ENCODE assay signal across 14 cellular contexts in the genomic region with DNA sequence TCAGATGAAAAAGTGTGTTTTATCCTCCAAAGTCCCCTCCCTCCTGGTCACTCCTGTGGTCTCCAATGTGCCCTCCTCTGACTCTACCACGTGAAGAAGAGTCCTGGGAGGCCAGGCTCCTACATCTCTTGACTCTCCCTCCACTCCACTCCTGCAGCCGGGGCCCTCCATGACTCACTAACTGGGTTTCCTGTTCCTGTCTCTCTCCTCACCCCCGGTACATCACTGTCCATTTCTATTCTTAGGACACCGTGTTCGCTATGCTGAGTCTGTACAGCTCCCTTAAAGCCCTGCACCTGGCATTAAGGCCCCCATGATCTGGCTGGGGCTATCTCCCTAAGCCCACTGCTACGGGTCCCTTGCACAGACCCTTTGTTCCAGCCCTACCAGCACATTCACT.
DNase-seq lines count a peak whose midpoint lies in the region; ATAC-seq and TF ChIP-seq lines count a peak whose summit lies in the region.
"Had no signal": no experiment of that assay in that cellular context is flagged by ENCODE, and none has a peak within 500 bp of the region (broad histone marks: within the 10 kb centered on the region; RNA-seq: fewer than 3 reads in every experiment).

No MANE protein-coding gene starts in this region.

- H3K79me1 ChIP-seq in neuronal stem cell (ENCODE audit: low read depth, low read length): no peaks in the 10 kb centered on the region

- no peak overlapping the region for H3K4ac ChIP-seq in neuronal stem cell (ENCODE audit: low read length)

- no peak overlapping the region for H3K23ac ChIP-seq in neuronal stem cell (ENCODE audit: low read depth, low read length, poor library complexity)

- H2AK5ac ChIP-seq in neuronal stem cell (ENCODE audit: low read depth, low read length): no peak overlapping the region

- no peaks in the 10 kb centered on the region for H3K36me3 Mint-ChIP-seq in naive thymus-derived CD4-positive, alpha-beta T cell

- no peak overlapping the region for H4K91ac ChIP-seq in neuronal stem cell (ENCODE audit: low read depth, low read length, poor library complexity)

- H2BK5ac ChIP-seq in neuronal stem cell (ENCODE audit: low read length): no peak overlapping the region

- WGBS in neuronal stem cell (ENCODE audit: extremely low coverage in 2 of 2, insufficient read length in 2 of 2, insufficient replicate concordance in 1 of 2), 2 donors: no CpG with 5 or more reads among the region's 6 CpGs

- TF ChIP-seq CTCF in VCaP (conservative IDR thresholded peaks at IDR 0.05) (no peak), mucosa of descending colon (IDR thresholded peaks at IDR 0.05) (no peak)

- no peak overlapping the region for H2BK15ac ChIP-seq in neuronal stem cell (ENCODE audit: low read length)

- H3K27ac ChIP-seq in VCaP: peak overlapping the region; percentile 99; the same call in 1 of the 2 replicates
- H3K27ac ChIP-seq in naive thymus-derived CD4-positive, alpha-beta T cell (ENCODE audit: low read depth, low read length): no peak overlapping the region
- no peak overlapping the region for H3K27ac ChIP-seq in neuronal stem cell (replicated peaks; ENCODE audit: low read length)
- H3K27ac ChIP-seq: hepatocyte, prostate gland had no signal

- POLR2A ChIA-PET in naive thymus-derived CD4-positive, alpha-beta T cell (lab: Charles Lee): no interaction called here

- no peaks in the 10 kb centered on the region for H3K9me3 ChIP-seq in naive thymus-derived CD4-positive, alpha-beta T cell (ENCODE audit: control insufficient read depth in 2 of 3, low read length in 3 of 3)
- no peaks in the 10 kb centered on the region for H3K9me3 ChIP-seq in mucosa of descending colon
- H3K9me3 ChIP-seq in neuronal stem cell (replicated peaks in 1 of 2; ENCODE audit: control insufficient read depth in 2 of 2, insufficient read depth in 1 of 2, low read depth in 1 of 2, low read length in 2 of 2): no peaks in the 10 kb centered on the region
- H3K9me3 ChIP-seq: prostate gland had no signal

- no peak overlapping the region for H3K27ac Mint-ChIP-seq in naive thymus-derived CD4-positive, alpha-beta T cell

- ATAC-seq in naive thymus-derived CD4-positive, alpha-beta T cell: peak; percentile 45
- no peak for ATAC-seq in mucosa of descending colon
- ATAC-seq in GM19351 (IDR thresholded peaks at IDR 0.05; ENCODE audit: unreplicated experiment): no peak

- no peak overlapping the region for H3K4me2 ChIP-seq in neuronal stem cell (ENCODE audit: insufficient read depth, low read length, poor library complexity, severe bottlenecking)
- H3K4me2 ChIP-seq: hepatocyte had no signal

- H2BK120ac ChIP-seq in neuronal stem cell (ENCODE audit: low read depth, low read length): no peak overlapping the region

- CTCF ChIA-PET in naive thymus-derived CD4-positive, alpha-beta T cell (lab: Charles Lee): interaction anchor here (0.7 kb wide), 1 partner anchor 364 kb away, joined by 6 read pairs; no protein-coding TSS in a partner anchor

- intact Hi-C loops in naive thymus-derived CD4-positive, alpha-beta T cell (cut with micrococcal nuclease): no loop called here
- intact Hi-C loops in mucosa of descending colon (cut with DNase I, micrococcal nuclease): no loop called here

- no peak overlapping the region for H4K8ac ChIP-seq in neuronal stem cell (ENCODE audit: low read depth, low read length)

- H3K9ac ChIP-seq in neuronal stem cell (ENCODE audit: low read depth, low read length, poor library complexity): no peak overlapping the region

- H3K27me3 Mint-ChIP-seq in naive thymus-derived CD4-positive, alpha-beta T cell: peaks cover 0 to 13% (median 5%) of the 10 kb centered on the region in 5 donors

- no peak overlapping the region for H3K18ac ChIP-seq in neuronal stem cell (ENCODE audit: low read length)

- H2BK12ac ChIP-seq in neuronal stem cell (ENCODE audit: low read length): no peak overlapping the region

- H2AFZ ChIP-seq in neuronal stem cell (ENCODE audit: low read length): no peak overlapping the region
- H2AFZ ChIP-seq: hepatocyte had no signal

- no peak overlapping the region for H3K14ac ChIP-seq in neuronal stem cell (ENCODE audit: low read length)

- no peaks in the 10 kb centered on the region for H3K9me3 Mint-ChIP-seq in naive thymus-derived CD4-positive, alpha-beta T cell

- no peaks in the 10 kb centered on the region for H3K4me1 ChIP-seq in naive thymus-derived CD4-positive, alpha-beta T cell (ENCODE audit: control insufficient read depth in 2 of 2, insufficient read depth in 2 of 2, low read length in 2 of 2)
- H3K4me1 ChIP-seq in mucosa of descending colon (ENCODE audit: low read depth) (peaks cover 6% of the 10 kb centered on the region), neuronal stem cell (ENCODE audit: control insufficient read depth in 2 of 2, insufficient read depth in 1 of 2, low read depth in 1 of 2, low read length in 2 of 2) (peaks cover 0 to 3% of the 10 kb centered on the region in 2 donors)

- DNase-seq in ELR (ENCODE audit: low read depth) (peak; percentile 74), LHCN-M2 (ENCODE audit: low read depth) (peak; percentile 74), mucosa of descending colon (no peak), neuronal stem cell (ENCODE audit: low spot score) (no peak)
- DNase-seq in naive thymus-derived CD4-positive, alpha-beta T cell: no peak
- DNase-seq in stimulated activated CD4-positive, alpha-beta T cell treated with anti-CD3 and anti-CD28 coated beads, Interleukin-2, amount 100 ng/mL, for 48 hours: no peak
- DNase-seq: activated CD8-positive, alpha-beta memory T cell treated with anti-CD3 and anti-CD28 coated beads, Interleukin-2, amount 50 U/mL, for 4 hours; anterior cingulate cortex; NCI-H146; stimulated activated CD4-positive, alpha-beta T cell treated with anti-CD3 and anti-CD28 coated beads, Interleukin-4, amount 100 ng/mL, for 24 hours had no signal

- H3K36me3 ChIP-seq in naive thymus-derived CD4-positive, alpha-beta T cell (ENCODE audit: control insufficient read depth in 2 of 3, insufficient read depth in 3 of 3, low read length in 3 of 3): no peaks in the 10 kb centered on the region
- H3K36me3 ChIP-seq in mucosa of descending colon (ENCODE audit: low read depth): no peaks in the 10 kb centered on the region
- H3K36me3 ChIP-seq in neuronal stem cell (replicated peaks in 1 of 2; ENCODE audit: control insufficient read depth in 2 of 2, insufficient read depth in 2 of 2, low read length in 2 of 2): peaks cover 24 to 91% of the 10 kb centered on the region in 2 donors
- H3K36me3 ChIP-seq: prostate gland had no signal

- H3K4me3 Mint-ChIP-seq in naive thymus-derived CD4-positive, alpha-beta T cell: no peak overlapping the region

- H3K4me1 Mint-ChIP-seq in naive thymus-derived CD4-positive, alpha-beta T cell: peaks cover 5 to 19% (median 12%) of the 10 kb centered on the region in 7 donors

- H3K27me3 ChIP-seq in naive thymus-derived CD4-positive, alpha-beta T cell (ENCODE audit: control insufficient read depth in 2 of 2, insufficient read depth in 2 of 2, low read length in 2 of 2): no peaks in the 10 kb centered on the region
- H3K27me3 ChIP-seq in neuronal stem cell (ENCODE audit: control insufficient read depth in 3 of 3, insufficient read depth in 3 of 3, low read depth in 1 of 3, low read length in 3 of 3): no peaks in the 10 kb centered on the region
- H3K27me3 ChIP-seq: hepatocyte had no signal

- H3K4me3 ChIP-seq in naive thymus-derived CD4-positive, alpha-beta T cell (ENCODE audit: low read length): no peak overlapping the region
- H3K4me3 ChIP-seq in mucosa of descending colon: no peak overlapping the region
- H3K4me3 ChIP-seq in neuronal stem cell (ENCODE audit: low read length in 2 of 2): no peak overlapping the region
- H3K4me3 ChIP-seq: hepatocyte, prostate gland had no signal

Comparison
In these comparisons a context has a peak if more than half of its experiments do, and no peak if none do; other contexts are left out.
1. DNase-seq: peak in ELR (single experiment) and LHCN-M2 (single experiment); none in naive thymus-derived CD4-positive, alpha-beta T cell (0 of 9), mucosa of descending colon (0 of 3), neuronal stem cell (single experiment) and stimulated activated CD4-positive, alpha-beta T cell treated with anti-CD3 and anti-CD28 coated beads, Interleukin-2, amount 100 ng/mL, for 48 hours (0 of 2).